Comparison of ENCODE assay signal across 8 cellular contexts in the genomic region with DNA sequence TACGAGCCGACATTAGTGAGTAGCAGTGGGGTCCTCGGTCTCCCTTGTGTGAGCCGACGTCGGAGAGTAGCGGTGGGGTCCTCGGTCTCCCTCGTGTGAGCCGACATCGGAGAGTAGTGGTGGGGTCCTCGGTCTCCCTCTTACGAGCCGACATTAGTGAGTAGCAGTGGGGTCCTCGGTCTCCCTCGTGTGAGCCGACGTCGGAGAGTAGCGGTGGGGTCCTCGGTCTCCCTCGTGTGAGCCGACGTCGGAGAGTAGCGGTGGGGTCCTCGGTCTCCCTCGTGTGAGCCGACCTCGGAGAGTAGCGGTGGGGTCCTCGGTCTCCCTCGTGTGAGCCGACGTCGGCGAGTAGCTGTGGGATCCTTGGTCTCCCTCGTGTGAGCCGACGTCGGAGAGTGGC. TPM values are rescaled to one million over a fixed set of nuclear protein-coding genes. Genes with fewer than 3 reads are reported as not detected.
DNase-seq lines count a peak whose midpoint lies in the region; ATAC-seq, FAIRE-seq and TF ChIP-seq lines count a peak whose summit lies in the region.
"Not testable (repeated sequence)": the region's sequence is repeated elsewhere in the genome, so short reads cannot be mapped to it uniquely, and the experiment has no call there.

No MANE protein-coding gene starts in this region.

- not testable (repeated sequence) for H3K36me3 ChIP-seq in Caco-2 (ENCODE audit: control insufficient read depth, insufficient read depth, low read length); neural progenitor cell
- H3K36me3 ChIP-seq in GM12878 (ENCODE audit: control insufficient read depth in 2 of 2, insufficient read depth in 2 of 2, low read length in 1 of 2) (peaks cover 3 to 24% of the 10 kb centered on the region in 2 experiments), kidney (ENCODE audit: control insufficient read depth in 1 of 2, insufficient read depth in 2 of 2, low read length in 2 of 2) (peaks cover 28 to 50% of the 10 kb centered on the region in 2 donors), spleen (peaks cover 7 to 96% (median 68%) of the 10 kb centered on the region in 6 donors)

- not testable (repeated sequence) for H2AFZ ChIP-seq in GM12878 (ENCODE audit: control insufficient read depth, low read depth, low read length); neural progenitor cell (replicated peaks)

- CTCF ChIA-PET in Caco-2 (lab: Charles Lee) (interaction anchor here (0.6 to 2.0 kb wide), 3 partner anchors 23 to 80 kb away, joined by 3 to 5 read pairs (median 4); partner anchors contain the start of gene CHID1), GM12878 (lab: Yijun Ruan, JAX) (interaction anchor here (0.6 kb wide), 1 partner anchor 492 kb away, joined by 3 read pairs; no protein-coding TSS in a partner anchor)

- BruUV-seq in Caco-2 (replicated peaks; lab: Mats Ljungman, UMichigan); GM12878 (replicated peaks; lab: Mats Ljungman, UMichigan): not testable (repeated sequence)

- H3K27ac Mint-ChIP-seq in Caco-2 (ENCODE audit: unreplicated experiment) = peak overlapping the region; percentile 61
- not testable (repeated sequence) for H3K27ac Mint-ChIP-seq in activated CD4-positive, alpha-beta T cell treated with anti-CD3 and anti-CD28 coated beads, Interleukin-2, amount 10 ng/mL, durations not matched to agents 24 days and 14 days
- peak overlapping the region; percentile 75 for H3K27ac Mint-ChIP-seq in central memory CD8-positive, alpha-beta T cell (ENCODE audit: low read depth)
- H3K27ac Mint-ChIP-seq in endothelial cell (ENCODE audit: unreplicated experiment) = peak overlapping the region; percentile 61
- H3K27ac Mint-ChIP-seq in neural progenitor cell = peak overlapping the region; percentile 76

- TF ChIP-seq RAD21 in GM12878 (IDR thresholded peaks at IDR 0.05; ENCODE audit: insufficient read depth, low read depth, low read length) = not testable (repeated sequence)

- not testable (repeated sequence) for H3K27me3 ChIP-seq in Caco-2 (replicated peaks; ENCODE audit: control insufficient read depth, insufficient read depth, low read length); GM12878 (replicated peaks in 1 of 2; ENCODE audit: control insufficient read depth in 2 of 2, insufficient read depth in 2 of 2, low read length in 1 of 2); neural progenitor cell; spleen (replicated peaks in 1 of 7)

- not testable (repeated sequence) for H3K9me3 ChIP-seq in Caco-2; GM12878 (replicated peaks; ENCODE audit: control insufficient read depth, insufficient read depth, low read length); kidney (ENCODE audit: control insufficient read depth in 1 of 2, low read length in 2 of 2); neural progenitor cell (ENCODE audit: low read depth); spleen

- H3K27me3 Mint-ChIP-seq in Caco-2 (ENCODE audit: insufficient read depth, unreplicated experiment); activated CD4-positive, alpha-beta T cell treated with anti-CD3 and anti-CD28 coated beads, Interleukin-2, amount 10 ng/mL, durations not matched to agents 24 days and 14 days; central memory CD8-positive, alpha-beta T cell; neural progenitor cell (ENCODE audit: insufficient read depth, low read depth): not testable (repeated sequence)
- peaks cover 28% of the 10 kb centered on the region for H3K27me3 Mint-ChIP-seq in endothelial cell (ENCODE audit: unreplicated experiment)

- H3K36me3 Mint-ChIP-seq in Caco-2 (ENCODE audit: insufficient read depth, unreplicated experiment) (peaks cover 90% of the 10 kb centered on the region), endothelial cell (ENCODE audit: low read depth, unreplicated experiment) (peaks cover 62% of the 10 kb centered on the region), neural progenitor cell (peaks cover 23% of the 10 kb centered on the region)
- peaks cover 15% of the 10 kb centered on the region for H3K36me3 Mint-ChIP-seq in activated CD4-positive, alpha-beta T cell treated with anti-CD3 and anti-CD28 coated beads, Interleukin-2, amount 10 ng/mL, durations not matched to agents 24 days and 14 days (ENCODE audit: low read depth)
- peaks cover 17% of the 10 kb centered on the region for H3K36me3 Mint-ChIP-seq in central memory CD8-positive, alpha-beta T cell (ENCODE audit: insufficient read depth)

- not testable (repeated sequence) for H3K4me1 Mint-ChIP-seq in Caco-2 (ENCODE audit: low read depth, unreplicated experiment); neural progenitor cell
- peaks cover 14% of the 10 kb centered on the region for H3K4me1 Mint-ChIP-seq in activated CD4-positive, alpha-beta T cell treated with anti-CD3 and anti-CD28 coated beads, Interleukin-2, amount 10 ng/mL, durations not matched to agents 24 days and 14 days
- peaks cover 28% of the 10 kb centered on the region for H3K4me1 Mint-ChIP-seq in central memory CD8-positive, alpha-beta T cell
- H3K4me1 Mint-ChIP-seq in endothelial cell (ENCODE audit: unreplicated experiment) = peaks cover 12% of the 10 kb centered on the region

- H3K4me2 ChIP-seq in GM12878 (ENCODE audit: control insufficient read depth, insufficient read depth); neural progenitor cell: not testable (repeated sequence)

- H3K9ac ChIP-seq in GM12878 (ENCODE audit: control insufficient read depth, insufficient read depth, low read length); kidney (ENCODE audit: low read length in 2 of 2); neural progenitor cell: not testable (repeated sequence)

- FAIRE-seq in GM12878 (lab: Jason Lieb, UNC) = peak; percentile 35
- FAIRE-seq in kidney (lab: Jason Lieb, UNC) = not testable (repeated sequence)

- not testable (repeated sequence) for H4K20me1 ChIP-seq in GM12878 (ENCODE audit: control insufficient read depth, insufficient read depth); neural progenitor cell (ENCODE audit: low read depth)

- TF ChIP-seq POLR2A in GM12878 (IDR thresholded peaks at IDR 0.05; ENCODE audit: low read depth, low read length); spleen (IDR thresholded peaks at IDR 0.05): not testable (repeated sequence)

- H3K79me2 ChIP-seq in GM12878 (ENCODE audit: control insufficient read depth, insufficient read depth, low read length); neural progenitor cell (ENCODE audit: low read depth): not testable (repeated sequence)

- not testable (repeated sequence) for H3F3A ChIP-seq in neural progenitor cell (ENCODE audit: low read depth)

- POLR2A ChIA-PET in Caco-2 (lab: Charles Lee); GM12878 (lab: Charles Lee): not testable (repeated sequence)

- H3K4me3 Mint-ChIP-seq in Caco-2 (ENCODE audit: unreplicated experiment); activated CD4-positive, alpha-beta T cell treated with anti-CD3 and anti-CD28 coated beads, Interleukin-2, amount 10 ng/mL, durations not matched to agents 24 days and 14 days; central memory CD8-positive, alpha-beta T cell; neural progenitor cell: not testable (repeated sequence)
- peak overlapping the region; percentile 77 for H3K4me3 Mint-ChIP-seq in endothelial cell (ENCODE audit: unreplicated experiment)

- not testable (repeated sequence) for H3K4me1 ChIP-seq in Caco-2; GM12878 (ENCODE audit: control insufficient read depth, insufficient read depth, low read length); neural progenitor cell
- H3K4me1 ChIP-seq in kidney (ENCODE audit: control insufficient read depth in 1 of 2, insufficient read depth in 1 of 2, low read depth in 1 of 2, low read length in 2 of 2) = peaks cover 0 to 14% of the 10 kb centered on the region in 2 donors
- peaks cover 6 to 67% (median 46%) of the 10 kb centered on the region in 6 donors for H3K4me1 ChIP-seq in spleen

- intact Hi-C loops in Caco-2 (cut with micrococcal nuclease; ENCODE audit: unreplicated experiment); activated CD4-positive, alpha-beta T cell treated with anti-CD3 and anti-CD28 coated beads, Interleukin-2, amount 10 ng/mL, durations not matched to agents 24 days and 14 days (cut with micrococcal nuclease); GM12878 (cut with micrococcal nuclease; ENCODE audit: unreplicated experiment); kidney (cut with DNase I); spleen (cut with DNase I; ENCODE audit: low total_unique reads): not testable (repeated sequence)

- not testable (repeated sequence) for ATAC-seq in GM12878; central memory CD8-positive, alpha-beta T cell (replicated peaks; ENCODE audit: extremely low read depth, poor library complexity, severe bottlenecking)

- in situ Hi-C loops in GM12878 (cut with MboI) = not testable (repeated sequence)

- DNase-seq in Caco-2; GM12878 (ENCODE audit: low read depth, low spot score); central memory CD8-positive, alpha-beta T cell (ENCODE audit: low spot score in 2 of 2); endothelial cell (ENCODE audit: low spot score); neural progenitor cell (ENCODE audit: low spot score); spleen: not testable (repeated sequence)
- peak; percentile 58 for DNase-seq in activated CD4-positive, alpha-beta T cell treated with anti-CD3 and anti-CD28 coated beads, Interleukin-2, amount 10 ng/mL, durations not matched to agents 24 days and 14 days
- DNase-seq in kidney = peak; percentile 71

- RAD21 ChIA-PET in GM12878 (lab: Charles Lee; ENCODE audit: unreplicated experiment) = not testable (repeated sequence)

- 88% methylated on average over 38 of the region's 41 CpGs for WGBS in GM12878 (ENCODE audit: insufficient coverage, insufficient replicate concordance, low lambda C conversion rate, missing lambda C conversion rate)
- 86 to 94% (median 90%) methylated on average over 41 of the region's 41 CpGs for WGBS in spleen, 5 donors

- TF ChIP-seq CTCF in Caco-2 (IDR thresholded peaks at IDR 0.05; ENCODE audit: insufficient read depth in 1 of 2, low read depth in 1 of 2, low read length in 1 of 2, severe bottlenecking in 1 of 2, unreplicated experiment in 1 of 2); GM12878 (IDR thresholded peaks at IDR 0.05 in 2 of 3, conservative IDR thresholded peaks at IDR 0.05 in 1 of 3; ENCODE audit: control insufficient read depth in 2 of 3, extremely low read depth in 1 of 3, insufficient read depth in 1 of 3, low read depth in 3 of 3, low read length in 3 of 3); endothelial cell (IDR thresholded peaks at IDR 0.05; ENCODE audit: unreplicated experiment); kidney (IDR thresholded peaks at IDR 0.05; ENCODE audit: borderline replicate concordance, extremely low read depth, insufficient read depth); neural progenitor cell (IDR thresholded peaks at IDR 0.05); spleen (IDR thresholded peaks at IDR 0.05 in 8 of 11, conservative IDR thresholded peaks at IDR 0.05 in 3 of 11): not testable (repeated sequence)

- not testable (repeated sequence) for H3K9me3 Mint-ChIP-seq in Caco-2 (ENCODE audit: unreplicated experiment); activated CD4-positive, alpha-beta T cell treated with anti-CD3 and anti-CD28 coated beads, Interleukin-2, amount 10 ng/mL, durations not matched to agents 24 days and 14 days; central memory CD8-positive, alpha-beta T cell; endothelial cell (ENCODE audit: unreplicated experiment); neural progenitor cell

- not testable (repeated sequence) for H3K4me3 ChIP-seq in Caco-2 (ENCODE audit: low read depth, low read length); GM12878; kidney (ENCODE audit: low read length in 2 of 2); neural progenitor cell; spleen

- not testable (repeated sequence) for H3K27ac ChIP-seq in GM12878 (ENCODE audit: control insufficient read depth, insufficient read depth); kidney (ENCODE audit: low read depth in 2 of 2, low read length in 2 of 2); neural progenitor cell
- peak overlapping the region in 5 of 8 donors; percentile 1 to 79 (median 66) for H3K27ac ChIP-seq in spleen

- not testable (repeated sequence) for TF ChIP-seq EP300 in GM12878 (IDR thresholded peaks at IDR 0.05; ENCODE audit: borderline replicate concordance in 1 of 2, control insufficient read depth in 1 of 2, low read depth in 2 of 2, low read length in 2 of 2)

- SMC1A ChIA-PET in GM12878 (lab: Charles Lee; ENCODE audit: uncharacterized antibody, unreplicated experiment) = interaction anchor here (0.6 kb wide), 1 partner anchor 9 kb away, joined by 3 read pairs; no protein-coding TSS in a partner anchor

RNA-seq across cellular contexts. Expression of gene AP2A2, which starts 49.7 kb away (rescaled TPM):
- total RNA-seq in Caco-2 (2022) = 122 and 130 TPM in 2 replicates
- total RNA-seq in activated CD4-positive, alpha-beta T cell treated with anti-CD3 and anti-CD28 coated beads, Interleukin-2, amount 10 ng/mL, durations not matched to agents 24 days and 14 days = 51.4 and 53.8 TPM in 2 replicates
- total RNA-seq in GM12878 (2013; cell fraction: nucleolus; rRNA removed) = 81.6 and 92.4 TPM in 2 replicates
- 12.8 and 15.1 TPM in 2 replicates for total RNA-seq in GM12878 (2014; rRNA removed)
- 17.7 TPM in 2 replicates for total RNA-seq in GM12878 (2014; rRNA removed; fragmentation: Illumina TruSeq; extraction: Trizol)
- 42.0 and 46.8 TPM in 2 replicates for total RNA-seq in GM12878 (2021)
- 27.9 TPM for polyA plus RNA-seq in GM12878 (2011; ENCODE audit: low read depth)
- 23.2 and 34.8 TPM in 2 replicates for polyA plus RNA-seq in GM12878 (2011; rRNA removed)
- 27.5 and 29.6 TPM in 2 replicates for polyA plus RNA-seq in GM12878 (2011; cell fraction: cytosol; rRNA removed)
- 106 and 121 TPM in 2 replicates for polyA plus RNA-seq in GM12878 (2011; cell fraction: nucleus; rRNA removed)
- 21.7 and 22.3 TPM in 2 replicates for polyA plus RNA-seq in GM12878 (2012)
- 39.6 and 48.8 TPM in 2 replicates for polyA plus RNA-seq in GM12878 (2014; fragmentation: Illumina TruSeq; extraction: Trizol)
- 1 to 10 TPM in 1 of 2 experiments, under 1 TPM in 1; 0.58 to 2.6 TPM for polyA plus RNA-seq in GM12878 (2014; fragmentation: Nextera tagmentation; extraction: Ambion mirVana)
- 26.4 and 32.6 TPM in 2 replicates for polyA plus RNA-seq in GM12878 (2014; rRNA removed)
- 10 to 100 TPM; 14.4 to 18.8 TPM for polyA plus RNA-seq in GM12878 (2016; fragmentation: Nextera tagmentation; extraction: Ambion mirVana)
- 40.8 and 41.6 TPM in 2 replicates for polyA minus RNA-seq in GM12878 (2011; rRNA and poly(A)+ RNA removed)
- 24.7 and 32.3 TPM in 2 replicates for polyA minus RNA-seq in GM12878 (2011; cell fraction: cytosol; rRNA and poly(A)+ RNA removed)
- polyA minus RNA-seq in GM12878 (2011; cell fraction: nucleus; rRNA and poly(A)+ RNA removed) = 23.9 and 38.2 TPM in 2 replicates
- total RNA-seq in endothelial cell (ENCODE audit: unreplicated experiment) = 287 TPM
- 144 TPM for total RNA-seq in kidney
- 76.5 TPM for polyA plus RNA-seq in kidney (ENCODE audit: insufficient read depth, low read depth, low replicate concordance)
- total RNA-seq in neural progenitor cell (ENCODE audit: low replicate concordance) = 50.4 and 67.5 TPM in 2 replicates
- 100 to 1,000 TPM; 139 to 321 (median 170) TPM for total RNA-seq in spleen
- polyA plus RNA-seq in spleen = 100 to 1,000 TPM in 1 of 3 donors, 10 to 100 TPM in 2; 32.7 to 102 (median 34.1) TPM
